In the genomic region with DNA sequence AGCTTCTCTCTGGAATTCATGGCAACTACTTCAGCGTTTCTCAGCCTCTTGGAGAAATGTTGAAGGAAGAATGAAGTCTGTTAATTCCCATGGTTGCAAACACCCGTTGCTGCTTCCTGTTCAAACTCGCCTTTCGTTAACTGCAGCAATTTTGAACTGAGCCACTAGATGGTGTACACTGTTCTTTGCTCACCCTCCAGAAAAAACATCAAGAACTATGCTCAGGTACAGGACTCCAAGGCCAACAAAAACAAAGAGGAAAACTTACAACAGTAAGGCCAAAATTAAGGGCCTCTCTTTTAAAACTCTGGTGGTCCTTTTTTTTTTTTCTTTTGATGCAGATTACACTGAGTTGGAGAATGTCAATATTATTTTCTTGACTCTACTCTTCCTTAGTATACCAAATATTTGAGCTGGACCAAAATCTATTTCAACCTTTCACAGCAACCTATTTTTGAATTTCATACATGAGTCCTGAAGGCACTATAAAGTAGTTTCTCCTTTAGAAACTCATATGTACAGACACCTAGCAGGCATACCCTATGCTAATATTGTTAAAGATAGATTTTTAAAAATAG, we compare ENCODE assay signal across 9 cellular contexts. TPM values are rescaled to one million over a fixed set of nuclear protein-coding genes. Genes with fewer than 3 reads are reported as not detected.
A peak's percentile ranks its signal among the peaks of the same experiment; 100 is the strongest.
DNase-seq lines count a peak whose midpoint lies in the region; ATAC-seq and TF ChIP-seq lines count a peak whose summit lies in the region.
"Had no signal": no experiment of that assay in that cellular context is flagged by ENCODE, and none has a peak within 500 bp of the region (broad histone marks: within the 10 kb centered on the region; RNA-seq: fewer than 3 reads in every experiment).

No MANE protein-coding gene starts in this region.

- no peak overlapping the region for H3K4me2 ChIP-seq in mesendoderm (ENCODE audit: low read length)

- peak; percentile 60 to 63 for DNase-seq in AML-193 (lab: John Stamatoyannopoulos, UW)
- DNase-seq in NAMALWA (ENCODE audit: low spot score) = peak; percentile 88
- peak; percentile 71 for DNase-seq in RPMI8226
- peak; percentile 84 for DNase-seq in endodermal cell
- peak; percentile 87 for DNase-seq in mesendoderm
- no peak for DNase-seq in activated CD4-positive, CD25-positive, alpha-beta regulatory T cell treated with anti-CD3 and anti-CD28 coated beads, Interleukin-2, amount 50 U/mL, for 72 hours

- no peak overlapping the region for H2BK120ac ChIP-seq in mesendoderm (ENCODE audit: low read depth, low read length)

- H3K9me3 ChIP-seq in endodermal cell (ENCODE audit: control insufficient read depth, low read length) = no peaks in the 10 kb centered on the region

- no peaks in the 10 kb centered on the region for H3K36me3 Mint-ChIP-seq in endodermal cell (ENCODE audit: low read depth)

- no peak overlapping the region for H2BK15ac ChIP-seq in mesendoderm (replicated peaks; ENCODE audit: low read depth)

- no peak overlapping the region for H3K9ac ChIP-seq in endodermal cell (ENCODE audit: extremely low read depth, low read length, poor library complexity, severe bottlenecking)
- H3K9ac ChIP-seq in mesendoderm (ENCODE audit: low read length) = no peak overlapping the region

- H3K4me1 ChIP-seq in endodermal cell (ENCODE audit: control insufficient read depth, insufficient read depth, low read length) = no peaks in the 10 kb centered on the region
- H3K4me1 ChIP-seq in mesendoderm (ENCODE audit: control insufficient read depth, low read depth, low read length) = no peaks in the 10 kb centered on the region

- H3K9me3 Mint-ChIP-seq in endodermal cell = no peaks in the 10 kb centered on the region

- no peak overlapping the region for H3K18ac ChIP-seq in mesendoderm (ENCODE audit: low read length)

- TF ChIP-seq CTCF in endodermal cell (conservative IDR thresholded peaks at IDR 0.05) = peak; percentile 87

- H3K36me3 ChIP-seq in endodermal cell (ENCODE audit: control insufficient read depth, insufficient read depth, low read length) (no peaks in the 10 kb centered on the region), mesendoderm (ENCODE audit: control insufficient read depth, insufficient read depth, low read length) (no peaks in the 10 kb centered on the region)

- H3K27ac Mint-ChIP-seq in endodermal cell = no peak overlapping the region

- H3K4ac ChIP-seq in mesendoderm (ENCODE audit: low read depth, low read length) = no peak overlapping the region

- peaks cover 2% of the 10 kb centered on the region for H3K27me3 Mint-ChIP-seq in endodermal cell (ENCODE audit: insufficient read depth)

- H4K8ac ChIP-seq in mesendoderm (ENCODE audit: low read depth, low read length) = no peak overlapping the region

- no peak overlapping the region for H2BK5ac ChIP-seq in mesendoderm (ENCODE audit: low read length)

- H3K27ac ChIP-seq in endodermal cell (ENCODE audit: low read depth, low read length) = no peak overlapping the region
- no peak overlapping the region for H3K27ac ChIP-seq in mesendoderm (ENCODE audit: low read depth, low read length)

- H3K4me3 ChIP-seq in endodermal cell (ENCODE audit: low read length) = no peak overlapping the region
- H3K4me3 ChIP-seq in mesendoderm (ENCODE audit: low read length) = no peak overlapping the region

- no peak overlapping the region for H3K23ac ChIP-seq in mesendoderm (ENCODE audit: low read length)

- no peak overlapping the region for H3K56ac ChIP-seq in mesendoderm (ENCODE audit: low read length)

- H3K4me3 Mint-ChIP-seq in endodermal cell = no peak overlapping the region

- H2AK5ac ChIP-seq in mesendoderm (ENCODE audit: low read length) = no peak overlapping the region

- ATAC-seq in GM18502 (IDR thresholded peaks at IDR 0.05; ENCODE audit: poor library complexity, unreplicated experiment) (peak; percentile 99), HG02678 (IDR thresholded peaks at IDR 0.05; ENCODE audit: unreplicated experiment) (peak; percentile 99)

- no peak overlapping the region for H4K5ac ChIP-seq in mesendoderm (ENCODE audit: low read length)

- H3K79me2 ChIP-seq in mesendoderm (ENCODE audit: control insufficient read depth, insufficient read depth, low read length) = no peaks in the 10 kb centered on the region

- no peaks in the 10 kb centered on the region for H3K27me3 ChIP-seq in endodermal cell (ENCODE audit: control insufficient read depth, insufficient read depth, low read length, poor library complexity, severe bottlenecking)
- H3K27me3 ChIP-seq in mesendoderm (ENCODE audit: insufficient read depth, low read length, poor library complexity) = no peaks in the 10 kb centered on the region

- peaks cover 6% of the 10 kb centered on the region for H3K4me1 Mint-ChIP-seq in endodermal cell

- no peaks in the 10 kb centered on the region for H3K79me1 ChIP-seq in mesendoderm (ENCODE audit: low read length)

- 7% methylated on average over 4 of the region's 4 CpGs; no CpG with 5 or more reads in 1 of the 2 experiments for WGBS in endodermal cell (ENCODE audit: insufficient coverage in 1 of 2, insufficient read length in 1 of 2), 2 experiments
- WGBS in mesendoderm (ENCODE audit: extremely low coverage, insufficient coverage, low lambda C conversion rate) = no CpG with 5 or more reads among the region's 4 CpGs

RNA-seq across cellular contexts. Expression of a gene that starts 58.2 kb away (rescaled TPM):
- total RNA-seq in endodermal cell = 1 to 10 TPM; 4.2 TPM
- polyA plus RNA-seq in endodermal cell (2013, experiment 1 of 2) = 3.6 TPM
- 4.1 TPM for polyA plus RNA-seq in endodermal cell (2013, experiment 2 of 2)
- polyA plus RNA-seq in mesendoderm (2013, experiment 1 of 2) = 0.48 TPM
- polyA plus RNA-seq in mesendoderm (2013, experiment 2 of 2) = 0.50 TPM
- total RNA-seq: pulmonary artery endothelial cell had no signal
